ENCODE assay signal across 24 cellular contexts in the genomic region with DNA sequence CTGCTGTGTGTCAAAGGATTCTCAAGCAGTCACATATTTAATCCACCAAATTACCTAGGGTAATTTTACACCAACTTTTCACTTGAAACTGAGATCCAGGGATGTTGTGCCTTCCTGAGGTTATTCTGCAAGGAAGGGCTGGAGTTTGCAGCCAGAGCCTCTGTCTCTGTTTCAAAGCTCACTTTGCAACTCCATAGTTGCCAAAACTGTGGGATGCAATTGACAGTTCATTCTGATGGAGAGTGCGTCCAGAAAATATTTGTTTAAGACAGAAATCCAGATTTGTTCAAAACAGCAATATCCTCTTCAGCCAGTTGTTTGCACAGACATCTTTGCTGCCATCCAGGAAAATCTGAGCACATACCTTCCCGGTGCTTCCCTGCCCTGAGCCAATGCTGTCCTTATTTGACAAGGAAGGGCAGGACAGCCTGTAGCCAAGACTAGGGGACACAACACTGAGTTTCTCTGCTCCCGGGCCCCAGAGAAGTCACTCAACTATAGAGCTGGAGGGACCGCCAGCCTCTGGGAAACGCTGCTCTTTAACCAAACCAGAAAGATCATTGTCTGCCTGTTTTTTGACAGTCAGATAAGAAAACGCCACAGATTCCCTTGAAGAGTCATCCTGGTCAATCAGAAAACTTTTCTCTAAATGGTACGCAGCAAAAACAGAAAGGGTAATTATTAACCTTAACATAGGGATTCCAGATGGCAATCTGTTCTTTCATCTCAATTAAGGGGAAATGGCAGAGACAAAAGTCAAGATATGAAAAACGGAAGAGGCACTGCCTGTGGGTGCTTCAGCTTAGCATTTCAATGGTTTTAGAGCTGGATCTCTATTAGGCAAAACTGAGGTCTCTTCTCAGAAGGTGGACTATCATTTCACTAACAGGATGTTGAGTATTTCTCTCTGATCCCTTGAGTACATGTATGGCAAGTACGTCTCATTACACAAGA.
DNase-seq lines count a peak whose midpoint lies in the region; ATAC-seq and TF ChIP-seq lines count a peak whose summit lies in the region.
"Had no signal": no experiment of that assay in that cellular context is flagged by ENCODE, and none has a peak within 500 bp of the region (broad histone marks: within the 10 kb centered on the region; RNA-seq: fewer than 3 reads in every experiment).

No MANE protein-coding gene starts in this region.

- H3K23me2 ChIP-seq in H9 (ENCODE audit: insufficient read length, low read depth, low read length, poor library complexity, severe bottlenecking), result no peaks in the 10 kb centered on the region

- H4K5ac ChIP-seq in H9 (ENCODE audit: insufficient read length, low read depth, low read length), result no peak overlapping the region

- peak overlapping the region; percentile 13; the same call in 1 of the 2 replicates for H3K4me3 ChIP-seq in iPS-20b (ENCODE audit: low read length)
- no peak overlapping the region for H3K4me3 ChIP-seq in neural progenitor cell
- H3K4me3 ChIP-seq: cardiac muscle cell, psoas muscle, tibial artery had no signal

- H2AFZ ChIP-seq in H9 (ENCODE audit: low read length) (no peak overlapping the region), neural progenitor cell (replicated peaks) (peak overlapping the region; percentile 86)

- H4K91ac ChIP-seq in H9 (ENCODE audit: insufficient read length, low read depth, low read length), result no peak overlapping the region

- H3F3A ChIP-seq in neural progenitor cell (ENCODE audit: low read depth), result no peaks in the 10 kb centered on the region

- H3K4me1 ChIP-seq in H9 (ENCODE audit: insufficient read depth, low read length), result peaks cover 18% of the 10 kb centered on the region
- H3K4me1 ChIP-seq in iPS-20b (ENCODE audit: insufficient read depth, low read length), result peaks cover 40% of the 10 kb centered on the region
- no peaks in the 10 kb centered on the region for H3K4me1 ChIP-seq in neural progenitor cell
- H3K4me1 ChIP-seq: psoas muscle, tibial artery had no signal

- peak; percentile 54 for DNase-seq in H9
- peak; percentile 2 for DNase-seq in SW480 (ENCODE audit: low spot score)
- peak; percentile 9 for DNase-seq in neural progenitor cell (ENCODE audit: low spot score)
- DNase-seq in NCI-H2171 treated with DMSO at 0.1 percent for 48 hours (lab: John Stamatoyannopoulos, UW), result no peak
- no peak for DNase-seq in NCI-H82 treated with DMSO at 0.1 percent for 48 hours (lab: John Stamatoyannopoulos, UW; ENCODE audit: unreplicated experiment)
- DNase-seq: activated CD8-positive, alpha-beta T cell treated with anti-CD3 and anti-CD28 coated beads for 36 hours; CD4-positive, alpha-beta memory T cell; DMS79 treated with DMSO at 0.1 percent for 48 hours; MM.1S; NCI-H1694; NCI-H2227 treated with DMSO at 0.1 percent for 48 hours; NCI-H774; psoas muscle; SIG-M5; small intestine; stimulated activated CD4-positive, alpha-beta T cell treated with anti-CD3 and anti-CD28 coated beads, Interleukin-4, amount 100 ng/mL, for 24 hours; T-helper 17 cell; tibial artery had no signal

- no peaks in the 10 kb centered on the region for H3K27me3 ChIP-seq in H9 (ENCODE audit: insufficient read depth, low read length)
- H3K27me3 ChIP-seq in iPS-20b (ENCODE audit: insufficient read depth, low read length), result no peaks in the 10 kb centered on the region
- H3K27me3 ChIP-seq in neural progenitor cell, result no peaks in the 10 kb centered on the region
- H3K27me3 ChIP-seq: cardiac muscle cell, tibial artery had no signal

- H3K4me3 Mint-ChIP-seq in H9 (peak overlapping the region in 1 of 2 experiments; percentile 1; a peak in 1 of 5 replicates), neural progenitor cell (no peak overlapping the region)
- H3K4me3 Mint-ChIP-seq: activated CD8-positive, alpha-beta T cell treated with anti-CD3 and anti-CD28 coated beads for 36 hours; CD4-positive, alpha-beta memory T cell; natural killer cell treated with Interleukin-12 subunit alpha and Interleukin-12 subunit beta and Interleukin-15 and Interleukin-18, amount 100 ng/mL, for 72 hours; stimulated activated naive CD8-positive, alpha-beta T cell treated with anti-CD3 and anti-CD28 coated beads, Interleukin-15, Interleukin-2, amounts not matched to agents 100 ng/mL and 50 ng/mL, for 24 hours; T-helper 17 cell had no signal

- H3K27ac ChIP-seq in H9 (ENCODE audit: insufficient read length, low read depth, low read length), result peak overlapping the region; percentile 76
- peak overlapping the region; percentile 31 for H3K27ac ChIP-seq in iPS-20b (ENCODE audit: low read length)
- no peak overlapping the region for H3K27ac ChIP-seq in neural progenitor cell
- H3K27ac ChIP-seq: cardiac muscle cell, psoas muscle, tibial artery had no signal

- H3K4me1 Mint-ChIP-seq in H9 (peaks cover 50 to 56% of the 10 kb centered on the region in 2 experiments), neural progenitor cell (no peaks in the 10 kb centered on the region)

- H3K9me3 Mint-ChIP-seq in H9 (no peaks in the 10 kb centered on the region; a peak in 1 of 5 replicates), neural progenitor cell (no peaks in the 10 kb centered on the region)
- H3K9me3 Mint-ChIP-seq: activated CD8-positive, alpha-beta T cell treated with anti-CD3 and anti-CD28 coated beads for 36 hours; natural killer cell treated with Interleukin-12 subunit alpha and Interleukin-12 subunit beta and Interleukin-15 and Interleukin-18, amount 100 ng/mL, for 72 hours; stimulated activated naive CD8-positive, alpha-beta T cell treated with anti-CD3 and anti-CD28 coated beads, Interleukin-15, Interleukin-2, amounts not matched to agents 100 ng/mL and 50 ng/mL, for 24 hours had no signal

- H2BK20ac ChIP-seq in H9 (ENCODE audit: low read depth, low read length, poor library complexity, severe bottlenecking), result no peak overlapping the region

- ATAC-seq in GM19328 (IDR thresholded peaks at IDR 0.05; ENCODE audit: unreplicated experiment), result no peak
- no peak for ATAC-seq in HG02623 (IDR thresholded peaks at IDR 0.05; ENCODE audit: unreplicated experiment)
- ATAC-seq: activated CD8-positive, alpha-beta T cell treated with anti-CD3 and anti-CD28 coated beads for 36 hours; natural killer cell treated with Interleukin-12 subunit alpha and Interleukin-12 subunit beta and Interleukin-15 and Interleukin-18, amount 100 ng/mL, for 72 hours; psoas muscle; T-helper 17 cell had no signal

- no peak overlapping the region for H2BK120ac ChIP-seq in H9 (ENCODE audit: low read depth, low read length, poor library complexity, severe bottlenecking)

- H3T11ph ChIP-seq in H9 (ENCODE audit: low read length), result no peak overlapping the region

- no peak overlapping the region for H4K8ac ChIP-seq in H9 (replicated peaks; ENCODE audit: insufficient read length, low read depth, low read length)

- no peak overlapping the region for H2BK15ac ChIP-seq in H9 (ENCODE audit: low read depth, low read length)

- H3K36me3 ChIP-seq in iPS-20b (ENCODE audit: insufficient read depth, low read depth, low read length) (no peaks in the 10 kb centered on the region), neural progenitor cell (no peaks in the 10 kb centered on the region)
- H3K36me3 ChIP-seq: cardiac muscle cell, tibial artery had no signal

- no peaks in the 10 kb centered on the region for H3K36me3 Mint-ChIP-seq in H9 (ENCODE audit: insufficient read depth in 1 of 3, low read depth in 3 of 3)
- no peaks in the 10 kb centered on the region for H3K36me3 Mint-ChIP-seq in neural progenitor cell
- H3K36me3 Mint-ChIP-seq: CD4-positive, alpha-beta memory T cell; natural killer cell treated with Interleukin-12 subunit alpha and Interleukin-12 subunit beta and Interleukin-15 and Interleukin-18, amount 100 ng/mL, for 72 hours had no signal

- H3K9ac ChIP-seq in H9 (ENCODE audit: extremely low read depth, insufficient read length, low read length) (no peak overlapping the region), iPS-20b (ENCODE audit: low read depth, low read length) (peak overlapping the region; percentile 18; the same call in 1 of the 2 replicates), neural progenitor cell (no peak overlapping the region)

- no peak overlapping the region for H3K4me2 ChIP-seq in H9 (ENCODE audit: insufficient read depth, insufficient read length, low read length)
- H3K4me2 ChIP-seq in neural progenitor cell, result no peak overlapping the region

- no peak for TF ChIP-seq CTCF in H9 (conservative IDR thresholded peaks at IDR 0.05)
- no peak for TF ChIP-seq CTCF in neural progenitor cell (IDR thresholded peaks at IDR 0.05)

- H3K79me1 ChIP-seq in H9 (ENCODE audit: insufficient read depth, low read depth, low read length, poor library complexity, severe bottlenecking), result no peaks in the 10 kb centered on the region

- no CpG with 5 or more reads among the region's 9 CpGs for WGBS in H9 (ENCODE audit: extremely low coverage, insufficient read length, low lambda C conversion rate)

- H3K9me3 ChIP-seq in H9 (ENCODE audit: control insufficient read depth, low read depth, low read length), result no peaks in the 10 kb centered on the region
- H3K9me3 ChIP-seq in iPS-20b (ENCODE audit: insufficient read depth, low read depth, low read length), result no peaks in the 10 kb centered on the region
- no peaks in the 10 kb centered on the region for H3K9me3 ChIP-seq in neural progenitor cell (ENCODE audit: low read depth)
- H3K9me3 ChIP-seq: psoas muscle, tibial artery had no signal

- H4K20me1 ChIP-seq in H9 (ENCODE audit: control insufficient read depth, insufficient read depth, insufficient read length) (no peaks in the 10 kb centered on the region), neural progenitor cell (ENCODE audit: low read depth) (no peaks in the 10 kb centered on the region)

- H3K4ac ChIP-seq in H9 (ENCODE audit: low read depth, low read length), result no peak overlapping the region

- H2BK12ac ChIP-seq in H9 (ENCODE audit: insufficient read length, low read depth, low read length), result no peak overlapping the region

- no peak overlapping the region for H3K14ac ChIP-seq in H9 (ENCODE audit: insufficient read depth, low read length)

- H3K23ac ChIP-seq in H9 (ENCODE audit: insufficient read length, low read depth, low read length), result no peak overlapping the region

- H3K27ac Mint-ChIP-seq in H9 (peak overlapping the region; percentile 80 to 98 (median 93)), neural progenitor cell (no peak overlapping the region)
- H3K27ac Mint-ChIP-seq: activated CD8-positive, alpha-beta T cell treated with anti-CD3 and anti-CD28 coated beads for 36 hours; CD4-positive, alpha-beta memory T cell; natural killer cell treated with Interleukin-12 subunit alpha and Interleukin-12 subunit beta and Interleukin-15 and Interleukin-18, amount 100 ng/mL, for 72 hours; stimulated activated naive CD8-positive, alpha-beta T cell treated with anti-CD3 and anti-CD28 coated beads, Interleukin-15, Interleukin-2, amounts not matched to agents 100 ng/mL and 50 ng/mL, for 24 hours; T-helper 17 cell had no signal

- H3K27me3 Mint-ChIP-seq in H9 (ENCODE audit: low read depth), result no peaks in the 10 kb centered on the region; the same call in 1 of the 2 replicates
- H3K27me3 Mint-ChIP-seq in neural progenitor cell (ENCODE audit: insufficient read depth, low read depth), result peaks cover 9% of the 10 kb centered on the region

- H2BK5ac ChIP-seq in H9 (ENCODE audit: insufficient read length, low read length), result no peak overlapping the region

- H3K18ac ChIP-seq in H9 (ENCODE audit: insufficient read length, low read depth, low read length), result no peak overlapping the region

- no peak overlapping the region for H2AK5ac ChIP-seq in H9 (ENCODE audit: insufficient read length, low read length)

- no peak overlapping the region for H3K56ac ChIP-seq in H9 (ENCODE audit: insufficient read length, low read depth, low read length)

- H3K79me2 ChIP-seq in H9 (ENCODE audit: insufficient read depth, low read length) (no peaks in the 10 kb centered on the region), neural progenitor cell (ENCODE audit: low read depth) (no peaks in the 10 kb centered on the region)

Comparison
In these comparisons a context has a peak if more than half of its experiments do, and no peak if none do; other contexts are left out.
1. DNase-seq: peak in H9 (single experiment), SW480 (single experiment) and neural progenitor cell (single experiment); none in NCI-H2171 treated with DMSO at 0.1 percent for 48 hours (single experiment) and NCI-H82 treated with DMSO at 0.1 percent for 48 hours (single experiment).